ENCODE assay signal across 9 cellular contexts in genomic region chr3:11640009-11640673, GRCh38. TPM values are rescaled to one million over a fixed set of nuclear protein-coding genes. Genes with fewer than 3 reads are reported as not detected.
DNase-seq lines count a peak whose midpoint lies in the region; ATAC-seq, FAIRE-seq and TF ChIP-seq lines count a peak whose summit lies in the region.
"Had no signal": no experiment of that assay in that cellular context is flagged by ENCODE, and none has a peak within 500 bp of the region (broad histone marks: within the 10 kb centered on the region; RNA-seq: fewer than 3 reads in every experiment).

No MANE protein-coding gene starts in this region.

- no peak for TF ChIP-seq POLR2A in thyroid gland (IDR thresholded peaks at IDR 0.05)

- no peak for ATAC-seq in activated T-cell treated with anti-CD3 and anti-CD28 coated beads, Interleukin-2, amount 50 U/mL, for 72 hours (replicated peaks in 1 of 2)
- no peak for ATAC-seq in lung (ENCODE audit: insufficient read depth, low FRiP score)

- intact Hi-C loops in activated T-helper 2 cell treated with anti-CD3 and anti-CD28 coated beads, Interferon-gamma antibody, Interleukin-2, Interleukin-4, amounts not matched to agents 10 μg/mL and 5 μg/mL and 100 μg/mL, durations not matched to agents 14 hours and 24 hours and 36 hours (cut with micrococcal nuclease), result loop anchor here (5.0 to 10.0 kb wide), 7 partner anchors 33 to 403 kb away; no protein-coding TSS in a partner anchor
- intact Hi-C loops in thyroid gland (cut with DNase I), result no loop called here

- H3K4me1 ChIP-seq in lung (ENCODE audit: control insufficient read depth in 2 of 2, insufficient read depth in 2 of 2, low read length in 2 of 2) (peaks cover 14 to 36% of the 10 kb centered on the region in 2 donors), thyroid gland (peaks cover 65 to 66% of the 10 kb centered on the region in 2 donors), small intestine (ENCODE audit: control insufficient read depth in 2 of 2, insufficient read depth in 1 of 2, low read depth in 1 of 2, low read length in 1 of 2) (peaks cover 3 to 29% of the 10 kb centered on the region in 2 donors)

- H3K36me3 Mint-ChIP-seq in activated T-cell treated with anti-CD3 and anti-CD28 coated beads, Interleukin-2, amount 50 U/mL, for 72 hours (ENCODE audit: insufficient read depth in 2 of 2), result peaks cover 2 to 5% of the 10 kb centered on the region in 2 donors
- peaks cover 53% of the 10 kb centered on the region for H3K36me3 Mint-ChIP-seq in activated T-helper 2 cell treated with anti-CD3 and anti-CD28 coated beads, Interferon-gamma antibody, Interleukin-2, Interleukin-4, amounts not matched to agents 10 μg/mL and 5 μg/mL and 100 μg/mL, durations not matched to agents 14 hours and 24 hours and 36 hours (ENCODE audit: low read depth)

- TF ChIP-seq CTCF in lung (IDR thresholded peaks at IDR 0.05; ENCODE audit: control extremely low read depth, extremely low read depth) (no peak), thyroid gland (IDR thresholded peaks at IDR 0.05) (no peak)

- peaks cover 79% of the 10 kb centered on the region for H3K4me1 Mint-ChIP-seq in activated T-cell treated with anti-CD3 and anti-CD28 coated beads, Interleukin-2, amount 50 U/mL, for 72 hours (ENCODE audit: low read depth)
- H3K4me1 Mint-ChIP-seq in activated T-helper 2 cell treated with anti-CD3 and anti-CD28 coated beads, Interferon-gamma antibody, Interleukin-2, Interleukin-4, amounts not matched to agents 10 μg/mL and 5 μg/mL and 100 μg/mL, durations not matched to agents 14 hours and 24 hours and 36 hours (ENCODE audit: low read depth), result peaks cover 61% of the 10 kb centered on the region

- H3K9me3 ChIP-seq in lung (ENCODE audit: control insufficient read depth in 2 of 2, insufficient read depth in 1 of 2, low read length in 1 of 2) (no peaks in the 10 kb centered on the region), thyroid gland (no peaks in the 10 kb centered on the region), small intestine (ENCODE audit: control insufficient read depth, low read depth) (no peaks in the 10 kb centered on the region)

- H3K27ac Mint-ChIP-seq in activated T-cell treated with anti-CD3 and anti-CD28 coated beads, Interleukin-2, amount 50 U/mL, for 72 hours, result peak overlapping the region; percentile 54
- H3K27ac Mint-ChIP-seq in activated T-helper 2 cell treated with anti-CD3 and anti-CD28 coated beads, Interferon-gamma antibody, Interleukin-2, Interleukin-4, amounts not matched to agents 10 μg/mL and 5 μg/mL and 100 μg/mL, durations not matched to agents 14 hours and 24 hours and 36 hours, result peak overlapping the region; percentile 28

- H3K4me3 Mint-ChIP-seq in activated T-cell treated with anti-CD3 and anti-CD28 coated beads, Interleukin-2, amount 50 U/mL, for 72 hours, result peak overlapping the region; percentile 71 to 100
- H3K4me3 Mint-ChIP-seq in activated T-helper 2 cell treated with anti-CD3 and anti-CD28 coated beads, Interferon-gamma antibody, Interleukin-2, Interleukin-4, amounts not matched to agents 10 μg/mL and 5 μg/mL and 100 μg/mL, durations not matched to agents 14 hours and 24 hours and 36 hours (ENCODE audit: low read depth), result peak overlapping the region; percentile 74

- H3K36me3 ChIP-seq in lung (ENCODE audit: control insufficient read depth in 2 of 2, insufficient read depth in 2 of 2, low read length in 2 of 2) (no peaks in the 10 kb centered on the region), thyroid gland (no peaks in the 10 kb centered on the region), small intestine (ENCODE audit: control insufficient read depth in 2 of 2, insufficient read depth in 2 of 2, low read length in 2 of 2) (no peaks in the 10 kb centered on the region)

- 82 to 92% methylated on average over 9 of the region's 9 CpGs for WGBS in lung, 2 donors
- WGBS in thyroid gland, 2 donors, result 85 to 86% methylated on average over 9 of the region's 9 CpGs
- WGBS in small intestine, 3 donors, result 80 to 96% (median 92%) methylated on average over 9 of the region's 9 CpGs

- H3K4me3 ChIP-seq in lung (no peak overlapping the region), thyroid gland (replicated peaks in 1 of 3) (peak overlapping the region in 1 of 3 donors; percentile 2), small intestine (ENCODE audit: low read depth in 1 of 2, low read length in 2 of 2) (no peak overlapping the region)

- no peak for DNase-seq in activated T-cell treated with anti-CD3 and anti-CD28 coated beads, Interleukin-2, amount 50 U/mL, for 72 hours
- no peak for DNase-seq in activated T-cell treated with anti-CD3 and anti-CD28 coated beads, Interleukin-2, amount 50 U/mL, for 48 hours
- DNase-seq in activated T-helper 2 cell treated with anti-CD3 and anti-CD28 coated beads, Interferon-gamma antibody, Interleukin-2, Interleukin-4, amounts not matched to agents 10 μg/mL and 5 μg/mL and 100 μg/mL, durations not matched to agents 14 hours and 24 hours and 36 hours (ENCODE audit: low spot score), result no peak
- no peak for DNase-seq in lung (ENCODE audit: low spot score)
- no peak for DNase-seq in thyroid gland
- DNase-seq in small intestine, result no peak
- DNase-seq in mucosa of gallbladder (ENCODE audit: low spot score), result no peak
- DNase-seq in GM19239 (ENCODE audit: insufficient read length, low spot score), result no peak
- DNase-seq: NCI-H1092 treated with DMSO at 0.1 percent for 48 hours had no signal

- no peaks in the 10 kb centered on the region for H3K27me3 ChIP-seq in lung (ENCODE audit: control insufficient read depth, insufficient read depth)
- no peaks in the 10 kb centered on the region for H3K27me3 ChIP-seq in thyroid gland
- no peaks in the 10 kb centered on the region for H3K27me3 ChIP-seq in small intestine (ENCODE audit: control insufficient read depth in 2 of 2, insufficient read depth in 2 of 2, low read length in 2 of 2)

- H3K9me3 Mint-ChIP-seq in activated T-cell treated with anti-CD3 and anti-CD28 coated beads, Interleukin-2, amount 50 U/mL, for 72 hours, result no peaks in the 10 kb centered on the region
- no peaks in the 10 kb centered on the region for H3K9me3 Mint-ChIP-seq in activated T-helper 2 cell treated with anti-CD3 and anti-CD28 coated beads, Interferon-gamma antibody, Interleukin-2, Interleukin-4, amounts not matched to agents 10 μg/mL and 5 μg/mL and 100 μg/mL, durations not matched to agents 14 hours and 24 hours and 36 hours

- FAIRE-seq in small intestine (lab: Jason Lieb, UNC) (no peak), GM19239 (lab: Jason Lieb, UNC) (no peak)

- H3K27me3 Mint-ChIP-seq in activated T-cell treated with anti-CD3 and anti-CD28 coated beads, Interleukin-2, amount 50 U/mL, for 72 hours (ENCODE audit: low read depth), result no peaks in the 10 kb centered on the region
- H3K27me3 Mint-ChIP-seq in activated T-helper 2 cell treated with anti-CD3 and anti-CD28 coated beads, Interferon-gamma antibody, Interleukin-2, Interleukin-4, amounts not matched to agents 10 μg/mL and 5 μg/mL and 100 μg/mL, durations not matched to agents 14 hours and 24 hours and 36 hours (ENCODE audit: low read depth), result no peaks in the 10 kb centered on the region

- peak overlapping the region; percentile 42 to 58 for H3K27ac ChIP-seq in lung (ENCODE audit: low read depth in 1 of 2, low read length in 1 of 2)
- H3K27ac ChIP-seq in thyroid gland, result peak overlapping the region; percentile 25 to 95 (median 91)
- peak overlapping the region in 1 of 2 donors; percentile 63 for H3K27ac ChIP-seq in small intestine (ENCODE audit: low read depth in 1 of 2, low read length in 1 of 2)

RNA-seq across cellular contexts. Expression of gene VGLL4, which starts 3.6 kb away (rescaled TPM):
- total RNA-seq in activated T-cell treated with anti-CD3 and anti-CD28 coated beads, Interleukin-2, amount 50 U/mL, for 72 hours, result 10 to 100 TPM; 22.3 to 23.7 TPM
- total RNA-seq in activated T-helper 2 cell treated with anti-CD3 and anti-CD28 coated beads, Interferon-gamma antibody, Interleukin-2, Interleukin-4, amounts not matched to agents 10 μg/mL and 5 μg/mL and 100 μg/mL, durations not matched to agents 14 hours and 24 hours and 36 hours, result 66.6 and 69.8 TPM in 2 replicates
- 10 to 100 TPM; 45.3 to 94.1 TPM for total RNA-seq in lung
- polyA plus RNA-seq in lung, result 10 to 100 TPM; 30.5 to 33.4 TPM
- 100 to 1,000 TPM in 3 of 4 donors, 10 to 100 TPM in 1; 96.0 to 142 (median 131) TPM for total RNA-seq in thyroid gland
- polyA plus RNA-seq in small intestine, result 10 to 100 TPM; 26.6 to 54.8 (median 27.0) TPM
- total RNA-seq in mucosa of gallbladder, result 94.2 TPM
